Comparison of ENCODE assay signal across 9 cellular contexts in the genomic region with DNA sequence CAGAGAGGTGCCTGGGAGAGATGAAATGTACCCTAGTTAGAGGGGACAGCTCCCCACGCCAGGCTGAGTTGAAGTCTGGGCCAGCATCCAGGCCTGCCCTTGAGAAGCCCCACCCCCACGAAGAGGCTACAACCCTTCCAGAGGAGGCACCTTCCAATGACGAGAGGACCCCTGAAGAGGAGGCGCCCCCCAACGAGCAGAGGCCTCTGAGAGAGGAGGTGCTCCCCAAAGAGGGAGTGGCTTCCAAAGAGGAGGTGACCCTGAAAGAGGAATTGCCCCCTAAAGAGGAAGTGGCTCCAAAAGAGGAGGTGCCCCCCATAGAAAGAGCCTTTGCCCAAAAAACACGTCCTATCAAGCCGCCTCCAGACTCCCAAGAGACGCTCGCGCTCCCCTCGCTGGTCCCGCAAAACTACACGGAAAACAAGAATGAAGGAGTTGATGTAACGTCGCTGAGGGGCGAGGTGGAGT. TPM values are rescaled to one million over a fixed set of nuclear protein-coding genes. Genes with fewer than 3 reads are reported as not detected.
DNase-seq lines count a peak whose midpoint lies in the region; ATAC-seq, FAIRE-seq and TF ChIP-seq lines count a peak whose summit lies in the region.
"Had no signal": no experiment of that assay in that cellular context is flagged by ENCODE, and none has a peak within 500 bp of the region (broad histone marks: within the 10 kb centered on the region; RNA-seq: fewer than 3 reads in every experiment).

No MANE protein-coding gene starts in this region.

- 16% methylated on average over 16 of the region's 16 CpGs for WGBS in K562 (ENCODE audit: insufficient coverage, low coverage, missing lambda C conversion rate)

- H3K9me3 Mint-ChIP-seq in stimulated activated naive CD8-positive, alpha-beta T cell treated with anti-CD3 and anti-CD28 coated beads, Interleukin-15, Interleukin-2, amounts not matched to agents 100 ng/mL and 50 ng/mL, for 24 hours, result no peaks in the 10 kb centered on the region

- H3K4me1 ChIP-seq in K562 (replicated peaks in 1 of 2; ENCODE audit: control insufficient read depth in 2 of 2, insufficient read depth in 2 of 2, low read length in 2 of 2) (peaks cover 36 to 54% of the 10 kb centered on the region in 2 experiments), mononuclear cell (ENCODE audit: insufficient read depth, low read length) (peaks cover 37% of the 10 kb centered on the region), vagina (peaks cover 42% of the 10 kb centered on the region), HAP-1 (peaks cover 4% of the 10 kb centered on the region; the same call in 1 of the 2 replicates)

- no TSS peak for BruUV-seq in K562 (replicated peaks; lab: Mats Ljungman, UMichigan)

- H3K4me3 ChIP-seq in K562 (peak overlapping the region; percentile 46), mononuclear cell (ENCODE audit: low read length) (peak overlapping the region; percentile 24), vagina (peak overlapping the region; percentile 77 to 86), HAP-1 (no peak overlapping the region)

- no peaks in the 10 kb centered on the region for H3K9me3 ChIP-seq in K562 (replicated peaks; ENCODE audit: control insufficient read depth, insufficient read depth, low read depth, low read length)
- no peaks in the 10 kb centered on the region for H3K9me3 ChIP-seq in mononuclear cell (ENCODE audit: low read depth, low read length)
- no peaks in the 10 kb centered on the region for H3K9me3 ChIP-seq in vagina
- no peaks in the 10 kb centered on the region for H3K9me3 ChIP-seq in HAP-1

- POLR2A ChIA-PET in K562 (lab: Yijun Ruan, JAX), result interaction anchor here (0.6 to 2.9 kb wide), 6 partner anchors 11 to 67 kb away, joined by 3 to 19 read pairs (median 7); a partner anchor contains a TSS

- in situ Hi-C loops in K562 (cut with MboI) (no loop called here), HAP-1 (cut with MboI; ENCODE audit: low sequenced_read_pairs) (no loop called here)

- CTCF ChIA-PET in K562 (lab: Yijun Ruan, JAX; ENCODE audit: low intra/inter-chr PET ratio), result no interaction called here

- no peaks in the 10 kb centered on the region for H3K9me1 ChIP-seq in K562 (ENCODE audit: control insufficient read depth, insufficient read depth, low read length)

- TF ChIP-seq CTCF in K562 (IDR thresholded peaks at IDR 0.05 in 2 of 3, conservative IDR thresholded peaks at IDR 0.05 in 1 of 3; ENCODE audit: insufficient read depth in 2 of 3, low read depth in 1 of 3, low read length in 3 of 3) (no peak), vagina (IDR thresholded peaks at IDR 0.05) (no peak)

- no peak for TF ChIP-seq RAD21 in K562 (CRISPR knock-in tag; conservative IDR thresholded peaks at IDR 0.05 in 1 of 2, IDR thresholded peaks at IDR 0.05 in 1 of 2)

- H3K27ac Mint-ChIP-seq in stimulated activated naive CD8-positive, alpha-beta T cell treated with anti-CD3 and anti-CD28 coated beads, Interleukin-15, Interleukin-2, amounts not matched to agents 100 ng/mL and 50 ng/mL, for 24 hours, result peak overlapping the region; percentile 65

- peak overlapping the region; percentile 70 to 94 for H3K9ac ChIP-seq in K562 (ENCODE audit: insufficient read depth in 1 of 2, low read depth in 2 of 2, low read length in 2 of 2)

- no peaks in the 10 kb centered on the region for H4K20me1 ChIP-seq in K562 (replicated peaks; ENCODE audit: control insufficient read depth, insufficient read depth, low read length)

- DNase-seq in stimulated activated naive CD8-positive, alpha-beta T cell treated with anti-CD3 and anti-CD28 coated beads, Interleukin-15, Interleukin-2, amounts not matched to agents 100 U/mL and 50 U/mL, for 24 hours, result no peak
- DNase-seq in K562 (ENCODE audit: extremely low read depth in 1 of 4, low spot score in 3 of 4) (peak; percentile 29 to 50 (median 40)), vagina (ENCODE audit: extremely low spot score in 2 of 2) (no peak), NCI-H69 (lab: John Stamatoyannopoulos, UW) (no peak), HAP-1 (ENCODE audit: low spot score in 2 of 2) (no peak)
- DNase-seq: DMS79 had no signal

- peaks cover 18% of the 10 kb centered on the region; the same call in 2 of the 3 replicates for H3K79me2 ChIP-seq in K562 (ENCODE audit: control insufficient read depth, insufficient read depth, low read length)

- H2AFZ ChIP-seq in K562 (ENCODE audit: low read depth, low read length), result peak overlapping the region; percentile 94

- FAIRE-seq in K562 (lab: Jason Lieb, UNC), result peak; percentile 11

- H3K27me3 ChIP-seq in K562 (ENCODE audit: control insufficient read depth in 2 of 2, insufficient read depth in 2 of 2, low read length in 2 of 2) (no peaks in the 10 kb centered on the region), mononuclear cell (ENCODE audit: insufficient read depth, low read length) (no peaks in the 10 kb centered on the region), vagina (no peaks in the 10 kb centered on the region), HAP-1 (ENCODE audit: low read depth) (no peaks in the 10 kb centered on the region)

- H3K36me3 ChIP-seq in K562 (ENCODE audit: control insufficient read depth, insufficient read depth, low read length), result peaks cover 4% of the 10 kb centered on the region; the same call in 1 of the 3 replicates
- no peaks in the 10 kb centered on the region for H3K36me3 ChIP-seq in vagina
- no peaks in the 10 kb centered on the region; the same call in 1 of the 2 replicates for H3K36me3 ChIP-seq in HAP-1 (replicated peaks)

- H3K4me3 Mint-ChIP-seq in stimulated activated naive CD8-positive, alpha-beta T cell treated with anti-CD3 and anti-CD28 coated beads, Interleukin-15, Interleukin-2, amounts not matched to agents 100 ng/mL and 50 ng/mL, for 24 hours, result peak overlapping the region; percentile 73

- ATAC-seq in stimulated activated naive CD8-positive, alpha-beta T cell treated with anti-CD3 and anti-CD28 coated beads, Interleukin-15, Interleukin-2, amounts not matched to agents 100 U/mL and 50 U/mL, for 24 hours, result no peak
- ATAC-seq in K562 (peak; percentile 0; the same call in 1 of the 3 replicates), HG02571 (IDR thresholded peaks at IDR 0.05; ENCODE audit: unreplicated experiment) (no peak)

- peaks cover 4% of the 10 kb centered on the region for H3K27me3 Mint-ChIP-seq in stimulated activated naive CD8-positive, alpha-beta T cell treated with anti-CD3 and anti-CD28 coated beads, Interleukin-15, Interleukin-2, amounts not matched to agents 100 ng/mL and 50 ng/mL, for 24 hours

- peak overlapping the region; percentile 90 for H3K27ac ChIP-seq in K562 (ENCODE audit: extremely low read depth, low read depth, low read length)
- peak overlapping the region; percentile 96 for H3K27ac ChIP-seq in vagina

- no peak for TF ChIP-seq EP300 in K562 (IDR thresholded peaks at IDR 0.05; ENCODE audit: low read length)

- peaks cover 4% of the 10 kb centered on the region for H3K36me3 Mint-ChIP-seq in stimulated activated naive CD8-positive, alpha-beta T cell treated with anti-CD3 and anti-CD28 coated beads, Interleukin-15, Interleukin-2, amounts not matched to agents 100 ng/mL and 50 ng/mL, for 24 hours (ENCODE audit: low read depth)

- intact Hi-C loops in K562 (cut with micrococcal nuclease), result loop anchor here (2.0 to 10.0 kb wide), 3 partner anchors 48 to 436 kb away; a partner anchor contains a TSS
- intact Hi-C loops in vagina (cut with DNase I), result no loop called here

- H3K4me2 ChIP-seq in K562 (ENCODE audit: insufficient read depth, low read length), result peak overlapping the region; percentile 88

- H3K4me1 Mint-ChIP-seq in stimulated activated naive CD8-positive, alpha-beta T cell treated with anti-CD3 and anti-CD28 coated beads, Interleukin-15, Interleukin-2, amounts not matched to agents 100 ng/mL and 50 ng/mL, for 24 hours (ENCODE audit: low read depth), result peaks cover 27% of the 10 kb centered on the region

- TF ChIP-seq POLR2A in K562 (conservative IDR thresholded peaks at IDR 0.05) (no peak), vagina (IDR thresholded peaks at IDR 0.05) (no peak)

RNA-seq across cellular contexts. Expression of a gene that starts 3.1 kb away (rescaled TPM):
- 1.1 and 4.4 TPM in 2 replicates for total RNA-seq in K562 (2011; cell fraction: chromatin; rRNA removed; ENCODE audit: low replicate concordance)
- 19.2 and 19.5 TPM in 2 replicates for total RNA-seq in K562 (2011; cell fraction: nucleolus; rRNA removed)
- 6.2 and 6.6 TPM in 2 replicates for total RNA-seq in K562 (2011; cell fraction: nucleoplasm; rRNA removed)
- total RNA-seq in K562 (2014; rRNA removed) (61.5 and 65.7 TPM in 2 replicates), K562 (2014; rRNA removed; fragmentation: Illumina TruSeq; extraction: Trizol) (0.29 and 0.44 TPM in 2 replicates), K562 (2015; rRNA removed; fragmentation: Illumina TruSeq; extraction: Trizol) (4.6 and 5.9 TPM in 2 replicates), K562 (2021) (27.2 and 27.8 TPM in 2 replicates), mononuclear cell (16.3 TPM), vagina (101 TPM)
- polyA plus RNA-seq in K562 (2011; rRNA removed) (2.4 and 5.3 TPM in 2 replicates), K562 (2014; fragmentation: Illumina TruSeq; extraction: Trizol) (0.68 and 2.1 TPM in 2 replicates), K562 (2014; fragmentation: Nextera tagmentation; extraction: Ambion mirVana) (under 1 TPM; 0.08 to 0.13 TPM), K562 (2014; rRNA removed) (39.1 and 41.3 TPM in 2 replicates)
- 12.0 and 70.7 TPM in 2 replicates for polyA plus RNA-seq in K562 (2011; cell fraction: cytosol; rRNA removed)
- 4.3 and 9.6 TPM in 2 replicates for polyA plus RNA-seq in K562 (2011; cell fraction: nucleus; rRNA removed)
- 22.6 and 37.3 TPM in 2 replicates for polyA plus RNA-seq in K562 (2012)
- 0.36 TPM in 1 of 2 replicates, not detected in the other for polyA minus RNA-seq in K562 (2011; rRNA and poly(A)+ RNA removed)
- polyA minus RNA-seq in K562 (2011; cell fraction: cytosol; rRNA and poly(A)+ RNA removed), result 6.1 and 7.3 TPM in 2 replicates
- 2.0 and 2.2 TPM in 2 replicates for polyA minus RNA-seq in K562 (2011; cell fraction: nucleus; rRNA and poly(A)+ RNA removed)

RNA-seq across cellular contexts. Expression of a gene that starts 14.2 kb away (rescaled TPM):
- 21.5 and 49.5 TPM in 2 replicates for total RNA-seq in K562 (2011; cell fraction: chromatin; rRNA removed; ENCODE audit: low replicate concordance)
- 24.7 and 26.5 TPM in 2 replicates for total RNA-seq in K562 (2011; cell fraction: nucleolus; rRNA removed)
- total RNA-seq in K562 (2011; cell fraction: nucleoplasm; rRNA removed), result 18.4 and 19.1 TPM in 2 replicates
- 1.4 and 3.0 TPM in 2 replicates for total RNA-seq in K562 (2014; rRNA removed)
- total RNA-seq in K562 (2014; rRNA removed; fragmentation: Illumina TruSeq; extraction: Trizol), result 0.89 and 1.1 TPM in 2 replicates
- total RNA-seq in K562 (2015; rRNA removed; fragmentation: Illumina TruSeq; extraction: Trizol), result 1.7 and 1.8 TPM in 2 replicates
- total RNA-seq in K562 (2021), result 3.0 and 4.3 TPM in 2 replicates
- polyA plus RNA-seq in K562 (2011; rRNA removed), result 2.7 and 5.6 TPM in 2 replicates
- 2.1 and 2.6 TPM in 2 replicates for polyA plus RNA-seq in K562 (2011; cell fraction: cytosol; rRNA removed)
- polyA plus RNA-seq in K562 (2011; cell fraction: nucleus; rRNA removed), result 26.0 and 26.6 TPM in 2 replicates
- polyA plus RNA-seq in K562 (2012), result 4.1 and 6.9 TPM in 2 replicates
- 3.0 and 4.5 TPM in 2 replicates for polyA plus RNA-seq in K562 (2014; fragmentation: Illumina TruSeq; extraction: Trizol)
- polyA plus RNA-seq in K562 (2014; fragmentation: Nextera tagmentation; extraction: Ambion mirVana), result under 1 TPM; 0.01 to 0.07 TPM
- polyA plus RNA-seq in K562 (2014; rRNA removed), result 3.3 and 4.7 TPM in 2 replicates
- polyA minus RNA-seq in K562 (2011; rRNA and poly(A)+ RNA removed), result 1.6 and 2.3 TPM in 2 replicates
- 1.9 and 2.2 TPM in 2 replicates for polyA minus RNA-seq in K562 (2011; cell fraction: cytosol; rRNA and poly(A)+ RNA removed)
- 8.5 and 15.1 TPM in 2 replicates for polyA minus RNA-seq in K562 (2011; cell fraction: nucleus; rRNA and poly(A)+ RNA removed)
- total RNA-seq in mononuclear cell, result 1.5 TPM
- 17.2 TPM for total RNA-seq in vagina

Comparison
In these comparisons a context has a peak if more than half of its experiments do, and no peak if none do; other contexts are left out.
1. DNase-seq: peak in K562 (4 of 4); none in stimulated activated naive CD8-positive, alpha-beta T cell treated with anti-CD3 and anti-CD28 coated beads, Interleukin-15, Interleukin-2, amounts not matched to agents 100 U/mL and 50 U/mL, for 24 hours (single experiment), vagina (0 of 2), NCI-H69 (single experiment) and HAP-1 (0 of 2).